ENCODE assay signal across 4 cellular contexts in the genomic region with DNA sequence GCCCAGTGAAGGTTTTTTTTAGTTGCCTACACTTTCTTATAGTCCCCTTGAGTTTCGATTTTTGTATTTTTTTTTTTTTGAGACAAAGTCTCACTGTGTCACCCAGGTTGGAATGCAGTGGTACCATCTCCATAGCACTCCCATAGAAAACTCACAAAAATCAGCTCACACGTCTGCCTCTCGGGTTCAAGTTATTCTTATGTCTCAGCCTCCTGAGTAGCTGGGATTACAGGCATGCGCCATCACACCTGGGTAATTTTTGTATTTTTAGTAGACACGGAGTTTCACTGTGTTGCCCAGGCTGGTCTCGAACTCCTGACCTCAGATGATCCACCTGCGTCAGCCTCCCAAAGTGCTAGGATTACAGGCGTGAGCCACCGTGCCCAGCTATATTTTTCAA. TPM values are rescaled to one million over a fixed set of nuclear protein-coding genes. Genes with fewer than 3 reads are reported as not detected.
"Had no signal": no experiment of that assay in that cellular context is flagged by ENCODE, and none has a peak within 500 bp of the region (broad histone marks: within the 10 kb centered on the region; RNA-seq: fewer than 3 reads in every experiment).

No MANE protein-coding gene starts in this region.

RNA-seq across cellular contexts. Expression of gene PPP1R3G, which starts 24.7 kb away (rescaled TPM):
- total RNA-seq: activated naive CD4-positive, alpha-beta T cell treated with anti-CD3 and anti-CD28 coated beads for 36 hours; activated T-cell treated with anti-CD3 and anti-CD28 coated beads, Interleukin-2, amount 50 U/mL, for 4 hours; activated T-helper 1 cell treated with anti-CD3 and anti-CD28 coated beads, Interleukin-12 subunit alpha, Interleukin-12 subunit beta, Interleukin-2, Interleukin-4 antibody, amounts not matched to agents 30 ng/mL and 10 ng/mL and 1 ng/mL, durations not matched to agents 14 hours and 24 hours and 36 hours had no signal

RNA-seq across cellular contexts. Expression of gene RPP40, which starts 56.6 kb away (rescaled TPM):
- total RNA-seq: ascending aorta had no signal
